In the genomic region with DNA sequence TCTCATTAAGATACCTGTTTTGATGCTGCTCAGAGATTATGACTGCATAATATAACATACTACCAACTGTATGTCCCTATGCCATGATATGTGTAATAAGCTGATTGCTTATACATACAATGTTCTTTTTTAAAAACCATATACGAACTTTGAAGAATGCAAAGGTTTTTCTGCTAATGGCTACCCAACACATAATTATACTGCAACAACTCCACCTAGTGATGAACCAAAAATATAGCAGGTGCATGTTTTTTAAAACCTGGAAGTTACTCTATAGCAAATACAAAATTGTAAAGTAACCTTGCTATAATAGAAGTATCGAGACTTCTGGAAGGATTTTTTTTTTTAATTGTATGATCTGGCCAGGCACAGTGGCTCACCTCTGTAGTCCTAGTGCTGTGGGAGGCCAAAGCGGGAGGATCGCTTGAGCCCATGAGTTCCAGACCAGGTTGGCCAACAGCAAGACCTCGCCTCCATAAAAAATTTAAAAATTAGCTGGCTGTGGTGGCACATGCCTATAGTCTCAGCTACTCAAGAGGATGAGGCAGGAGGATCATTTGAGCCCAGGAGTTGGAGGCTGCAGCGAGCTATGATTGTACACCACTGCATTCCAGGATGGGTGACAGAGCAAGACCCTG, we compare ENCODE assay signal across 8 cellular contexts. TPM values are rescaled to one million over a fixed set of nuclear protein-coding genes. Genes with fewer than 3 reads are reported as not detected.
DNase-seq lines count a peak whose midpoint lies in the region; ATAC-seq, FAIRE-seq and TF ChIP-seq lines count a peak whose summit lies in the region.

No MANE protein-coding gene starts in this region.

- ATAC-seq in K562, result peak; percentile 82
- peak in 1 of 2 donors; percentile 51 for ATAC-seq in upper lobe of left lung (ENCODE audit: low FRiP score in 2 of 2)

- peak; percentile 81 for TF ChIP-seq RAD21 in K562 (CRISPR knock-in tag; conservative IDR thresholded peaks at IDR 0.05 in 1 of 2, IDR thresholded peaks at IDR 0.05 in 1 of 2)

- TF ChIP-seq EP300 in K562 (IDR thresholded peaks at IDR 0.05; ENCODE audit: low read length) (no peak), upper lobe of left lung (IDR thresholded peaks at IDR 0.05) (no peak)

- H3K4me2 ChIP-seq in K562 (ENCODE audit: insufficient read depth, low read length), result no peak overlapping the region

- POLR2A ChIA-PET in K562 (lab: Yijun Ruan, JAX), result no interaction called here

- FAIRE-seq in K562 (lab: Jason Lieb, UNC) (peak; percentile 79), kidney (lab: Jason Lieb, UNC) (peak; percentile 88)

- H3K36me3 ChIP-seq in K562 (ENCODE audit: control insufficient read depth, insufficient read depth, low read length), result no peaks in the 10 kb centered on the region
- no peaks in the 10 kb centered on the region for H3K36me3 ChIP-seq in kidney (ENCODE audit: control insufficient read depth in 1 of 2, insufficient read depth in 2 of 2, low read length in 2 of 2)
- H3K36me3 ChIP-seq in upper lobe of left lung, result no peaks in the 10 kb centered on the region

- H3K9me3 ChIP-seq in K562 (replicated peaks; ENCODE audit: control insufficient read depth, insufficient read depth, low read depth, low read length) (no peaks in the 10 kb centered on the region), kidney (ENCODE audit: control insufficient read depth in 1 of 2, low read length in 2 of 2) (no peaks in the 10 kb centered on the region), upper lobe of left lung (no peaks in the 10 kb centered on the region)

- peak; percentile 30 to 79 (median 49); a peak in 4 of 6 replicates for TF ChIP-seq CTCF in K562 (IDR thresholded peaks at IDR 0.05 in 2 of 3, conservative IDR thresholded peaks at IDR 0.05 in 1 of 3; ENCODE audit: insufficient read depth in 2 of 3, low read depth in 1 of 3, low read length in 3 of 3)
- peak; percentile 52 for TF ChIP-seq CTCF in kidney (IDR thresholded peaks at IDR 0.05; ENCODE audit: borderline replicate concordance, extremely low read depth, insufficient read depth)
- TF ChIP-seq CTCF in upper lobe of left lung (IDR thresholded peaks at IDR 0.05), result peak in 5 of 6 experiments; percentile 34 to 54 (median 45)

- WGBS in K562 (ENCODE audit: insufficient coverage, low coverage, missing lambda C conversion rate), result 49% methylated on average over 6 of the region's 6 CpGs
- 65 to 67% methylated on average over 6 of the region's 6 CpGs for WGBS in upper lobe of left lung, 2 donors

- TF ChIP-seq POLR2A in K562 (conservative IDR thresholded peaks at IDR 0.05) (no peak), upper lobe of left lung (IDR thresholded peaks at IDR 0.05) (no peak)

- H3K9ac ChIP-seq in K562 (ENCODE audit: insufficient read depth in 1 of 2, low read depth in 2 of 2, low read length in 2 of 2) (no peak overlapping the region), kidney (ENCODE audit: low read length in 2 of 2) (no peak overlapping the region)

- DNase-seq in NCI-H510A treated with DMSO at 0.1 percent for 48 hours (lab: John Stamatoyannopoulos, UW), result peak; percentile 39
- no peak for DNase-seq in NCI-H510A (lab: John Stamatoyannopoulos, UW)
- DNase-seq in NCI-H1417 (lab: John Stamatoyannopoulos, UW), result peak in 2 of 3 experiments; percentile 22 to 35
- peak in 3 of 4 experiments; percentile 12 to 37 (median 16) for DNase-seq in K562 (ENCODE audit: extremely low read depth in 1 of 4, low spot score in 3 of 4)
- DNase-seq in kidney, result peak; percentile 37
- no peak for DNase-seq in upper lobe of left lung
- no peak for DNase-seq in GF-D8 (lab: John Stamatoyannopoulos, UW)
- DNase-seq in activated T-cell treated with anti-CD3 and anti-CD28 coated beads, Interleukin-2, amount 50 U/mL, for 48 hours, result no peak

- H2AFZ ChIP-seq in K562 (ENCODE audit: low read depth, low read length), result no peak overlapping the region

- H3K4me1 ChIP-seq in K562 (replicated peaks in 1 of 2; ENCODE audit: control insufficient read depth in 2 of 2, insufficient read depth in 2 of 2, low read length in 2 of 2) (no peaks in the 10 kb centered on the region), kidney (ENCODE audit: control insufficient read depth in 1 of 2, insufficient read depth in 1 of 2, low read depth in 1 of 2, low read length in 2 of 2) (no peaks in the 10 kb centered on the region), upper lobe of left lung (no peaks in the 10 kb centered on the region)

- intact Hi-C loops in K562 (cut with micrococcal nuclease) (loop anchor here (1.0 to 10.0 kb wide), 4 partner anchors 120 to 440 kb away; no protein-coding TSS in a partner anchor), kidney (cut with DNase I) (loop anchor here (10.0 kb wide), 1 partner anchor 330 kb away; no protein-coding TSS in a partner anchor)

- CTCF ChIA-PET in K562 (lab: Yijun Ruan, JAX; ENCODE audit: low intra/inter-chr PET ratio), result interaction anchor here (0.6 to 5.8 kb wide), 5 partner anchors 332 to 444 kb away, joined by 3 to 45 read pairs (median 3); no protein-coding TSS in a partner anchor

- H3K79me2 ChIP-seq in K562 (ENCODE audit: control insufficient read depth, insufficient read depth, low read length), result peaks cover 17% of the 10 kb centered on the region; the same call in 2 of the 3 replicates

- H3K4me3 ChIP-seq in K562, result no peak overlapping the region
- H3K4me3 ChIP-seq in kidney (ENCODE audit: low read length in 2 of 2), result peak overlapping the region; percentile 10 to 16
- H3K4me3 ChIP-seq in upper lobe of left lung, result no peak overlapping the region

- H3K27me3 ChIP-seq in K562 (ENCODE audit: control insufficient read depth in 2 of 2, insufficient read depth in 2 of 2, low read length in 2 of 2) (no peaks in the 10 kb centered on the region), upper lobe of left lung (no peaks in the 10 kb centered on the region)

- BruUV-seq in K562 (replicated peaks; lab: Mats Ljungman, UMichigan), result no TSS peak

- no peaks in the 10 kb centered on the region for H4K20me1 ChIP-seq in K562 (replicated peaks; ENCODE audit: control insufficient read depth, insufficient read depth, low read length)

- H3K9me1 ChIP-seq in K562 (ENCODE audit: control insufficient read depth, insufficient read depth, low read length), result no peaks in the 10 kb centered on the region

- in situ Hi-C loops in K562 (cut with MboI), result loop anchor here (10.0 kb wide), 1 partner anchor 330 kb away; no protein-coding TSS in a partner anchor

- H3K27ac ChIP-seq in K562 (ENCODE audit: extremely low read depth, low read depth, low read length) (no peak overlapping the region), kidney (ENCODE audit: low read depth in 2 of 2, low read length in 2 of 2) (no peak overlapping the region), upper lobe of left lung (no peak overlapping the region)

TF ChIP-seq in K562, 482 proteins besides CTCF, POLR2A, EP300 and RAD21:
- TF ChIP-seq EGR1 (conservative IDR thresholded peaks at IDR 0.05) (no peak), THRAP3 (IDR thresholded peaks at IDR 0.05; ENCODE audit: borderline replicate concordance) (no peak), NEUROD1 (IDR thresholded peaks at IDR 0.05; ENCODE audit: borderline replicate concordance, low read depth, low read length, partially characterized antibody) (no peak), RB1 (IDR thresholded peaks at IDR 0.05; ENCODE audit: low read depth) (peak; percentile 21; the same call in 1 of the 2 replicates), ZNF24 (IDR thresholded peaks at IDR 0.05) (no peak), HIVEP1 (CRISPR knock-in tag; IDR thresholded peaks at IDR 0.05) (no peak), ZNF384 (IDR thresholded peaks at IDR 0.05; ENCODE audit: low read depth, low read length) (0 out of 2 replicates have a peak, but pooled peaks have one; percentile 31), ZNF780A (CRISPR knock-in tag; IDR thresholded peaks at IDR 0.05) (no peak), SMC3 (conservative IDR thresholded peaks at IDR 0.05; ENCODE audit: insufficient read depth, low read depth, low read length) (peak; percentile 38; the same call in 1 of the 2 replicates), ZNF239 (CRISPR knock-in tag; IDR thresholded peaks at IDR 0.05) (no peak)
- TF ChIP-seq, protein P1, sequence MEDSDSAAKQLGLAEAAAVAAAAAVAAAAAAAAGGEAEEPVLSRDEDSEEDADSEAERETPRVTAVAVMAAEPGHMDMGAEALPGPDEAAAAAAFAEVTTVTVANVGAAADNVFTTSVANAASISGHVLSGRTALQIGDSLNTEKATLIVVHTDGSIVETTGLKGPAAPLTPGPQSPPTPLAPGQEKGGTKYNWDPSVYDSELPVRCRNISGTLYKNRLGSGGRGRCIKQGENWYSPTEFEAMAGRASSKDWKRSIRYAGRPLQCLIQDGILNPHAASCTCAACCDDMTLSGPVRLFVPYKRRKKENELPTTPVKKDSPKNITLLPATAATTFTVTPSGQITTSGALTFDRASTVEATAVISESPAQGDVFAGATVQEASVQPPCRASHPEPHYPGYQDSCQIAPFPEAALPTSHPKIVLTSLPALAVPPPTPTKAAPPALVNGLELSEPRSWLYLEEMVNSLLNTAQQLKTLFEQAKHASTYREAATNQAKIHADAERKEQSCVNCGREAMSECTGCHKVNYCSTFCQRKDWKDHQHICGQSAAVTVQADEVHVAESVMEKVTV (CRISPR knock-in tag; IDR thresholded peaks at IDR 0.05), result peak; percentile 49; the same call in 1 of the 2 replicates
TF ChIP-seq in K562: peak in this region for 4.

RNA-seq across cellular contexts. Expression of a gene that starts 49.1 kb away (rescaled TPM):
- total RNA-seq in K562 (2011; cell fraction: chromatin; rRNA removed; ENCODE audit: low replicate concordance), result 9.6 and 22.9 TPM in 2 replicates
- 7.6 and 9.0 TPM in 2 replicates for total RNA-seq in K562 (2011; cell fraction: nucleolus; rRNA removed)
- 10.0 and 12.4 TPM in 2 replicates for total RNA-seq in K562 (2011; cell fraction: nucleoplasm; rRNA removed)
- total RNA-seq in K562 (2014; rRNA removed), result 9.9 and 11.0 TPM in 2 replicates
- 30.1 and 31.0 TPM in 2 replicates for total RNA-seq in K562 (2014; rRNA removed; fragmentation: Illumina TruSeq; extraction: Trizol)
- 35.7 and 39.9 TPM in 2 replicates for total RNA-seq in K562 (2015; rRNA removed; fragmentation: Illumina TruSeq; extraction: Trizol)
- total RNA-seq in K562 (2021), result 18.6 and 19.2 TPM in 2 replicates
- 9.0 and 9.4 TPM in 2 replicates for polyA plus RNA-seq in K562 (2011; rRNA removed)
- polyA plus RNA-seq in K562 (2011; cell fraction: cytosol; rRNA removed), result 1.9 and 3.7 TPM in 2 replicates
- 2.7 and 3.4 TPM in 2 replicates for polyA plus RNA-seq in K562 (2011; cell fraction: nucleus; rRNA removed)
- 5.8 and 13.7 TPM in 2 replicates for polyA plus RNA-seq in K562 (2012)
- polyA plus RNA-seq in K562 (2014; fragmentation: Illumina TruSeq; extraction: Trizol), result 13.6 and 14.0 TPM in 2 replicates
- 1 to 10 TPM; 6.3 to 8.4 TPM for polyA plus RNA-seq in K562 (2014; fragmentation: Nextera tagmentation; extraction: Ambion mirVana)
- 6.6 and 7.0 TPM in 2 replicates for polyA plus RNA-seq in K562 (2014; rRNA removed)
- 36.1 and 36.9 TPM in 2 replicates for polyA minus RNA-seq in K562 (2011; rRNA and poly(A)+ RNA removed)
- polyA minus RNA-seq in K562 (2011; cell fraction: cytosol; rRNA and poly(A)+ RNA removed), result 21.1 and 21.9 TPM in 2 replicates
- 10.6 and 18.3 TPM in 2 replicates for polyA minus RNA-seq in K562 (2011; cell fraction: nucleus; rRNA and poly(A)+ RNA removed)
- total RNA-seq in kidney, result 9.2 TPM
- 2.3 TPM for polyA plus RNA-seq in kidney (ENCODE audit: insufficient read depth, low read depth, low replicate concordance)
- total RNA-seq in upper lobe of left lung, result 10 to 100 TPM in 3 of 6 donors, 1 to 10 TPM in 3; 5.2 to 22.0 (median 9.7) TPM

Comparison
In these comparisons a context has a peak if more than half of its experiments do, and no peak if none do; other contexts are left out.
1. DNase-seq: peak in NCI-H510A treated with DMSO at 0.1 percent for 48 hours (single experiment), NCI-H1417 (2 of 3), K562 (3 of 4) and kidney (single experiment); none in NCI-H510A (single experiment), upper lobe of left lung (0 of 2), GF-D8 (single experiment) and activated T-cell treated with anti-CD3 and anti-CD28 coated beads, Interleukin-2, amount 50 U/mL, for 48 hours (0 of 2).
2. H3K4me3 ChIP-seq: peak in kidney (2 of 2); none in K562 (single experiment) and upper lobe of left lung (0 of 4).
3. Peak in every context shown above with its lines, with median percentiles within 50 percentile points of each other: CTCF ChIP-seq.